1 cellular context compared by ENCODE assay signal in the genomic region with DNA sequence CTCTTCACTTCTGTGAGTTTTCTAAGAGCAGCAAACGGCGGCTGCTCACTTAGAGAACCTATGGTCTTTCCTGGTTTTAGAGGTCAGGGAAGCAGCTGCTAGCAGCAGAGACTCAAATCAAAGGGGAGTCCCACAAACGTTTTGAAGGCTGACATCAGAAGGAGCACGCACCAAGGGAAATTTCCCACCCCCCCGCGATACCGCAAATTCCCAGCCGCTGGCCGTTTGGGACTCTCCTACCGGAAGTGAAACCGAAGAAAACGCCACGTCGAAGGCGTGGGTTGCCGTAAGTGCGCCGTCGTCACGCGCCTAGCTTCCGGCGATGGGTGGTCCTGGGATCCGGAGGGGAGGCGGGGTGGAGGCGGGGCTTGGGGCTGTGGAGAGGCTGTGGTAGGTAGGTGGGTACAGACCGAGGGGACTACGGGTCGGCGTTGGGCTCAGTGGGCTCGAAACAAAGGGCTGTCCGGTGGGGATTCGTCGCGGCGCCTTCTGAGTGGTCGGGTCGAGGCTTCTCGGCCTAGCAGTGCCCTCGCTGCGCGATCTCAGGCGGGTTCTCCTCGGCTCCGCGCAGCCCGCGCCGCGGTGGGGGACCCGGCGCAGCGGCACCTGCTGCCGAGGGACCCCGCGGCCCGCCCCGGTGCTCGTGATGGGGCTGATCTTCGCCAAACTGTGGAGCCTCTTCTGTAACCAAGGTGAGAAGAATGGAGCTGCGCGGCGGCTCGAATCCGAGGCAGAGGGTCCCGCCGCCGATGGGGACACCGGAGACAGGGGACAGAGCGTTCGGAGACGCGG.
TF ChIP-seq lines count a peak whose summit lies in the region.

Gene ARL5B (plus strand): TSS at position 440 of the 792 bp plus-strand sequence. CDS start 207 bp downstream, at position 647.

TF ChIP-seq in SK-N-SH, 30 proteins besides CTCF, POLR2A, EP300 and RAD21 (continued from another document):
- TF ChIP-seq REST (IDR thresholded peaks at IDR 0.05; ENCODE audit: low read depth, low read length) (peak; percentile 42), USF1 (IDR thresholded peaks at IDR 0.05; ENCODE audit: borderline replicate concordance, low read depth) (peak; percentile 45; the same call in 1 of the 2 replicates), FOSL2 (IDR thresholded peaks at IDR 0.05; ENCODE audit: borderline replicate concordance, low read depth) (no peak), RFX5 (IDR thresholded peaks at IDR 0.05; ENCODE audit: low read length) (no peak), NRF1 (IDR thresholded peaks at IDR 0.05; ENCODE audit: low read depth, low read length) (no peak), FOXM1 (IDR thresholded peaks at IDR 0.05; ENCODE audit: low read depth) (no peak), RXRA (IDR thresholded peaks at IDR 0.05; ENCODE audit: borderline replicate concordance, low read depth) (no peak), PBX3 (IDR thresholded peaks at IDR 0.05) (no peak)
- TF ChIP-seq, protein P1, sequence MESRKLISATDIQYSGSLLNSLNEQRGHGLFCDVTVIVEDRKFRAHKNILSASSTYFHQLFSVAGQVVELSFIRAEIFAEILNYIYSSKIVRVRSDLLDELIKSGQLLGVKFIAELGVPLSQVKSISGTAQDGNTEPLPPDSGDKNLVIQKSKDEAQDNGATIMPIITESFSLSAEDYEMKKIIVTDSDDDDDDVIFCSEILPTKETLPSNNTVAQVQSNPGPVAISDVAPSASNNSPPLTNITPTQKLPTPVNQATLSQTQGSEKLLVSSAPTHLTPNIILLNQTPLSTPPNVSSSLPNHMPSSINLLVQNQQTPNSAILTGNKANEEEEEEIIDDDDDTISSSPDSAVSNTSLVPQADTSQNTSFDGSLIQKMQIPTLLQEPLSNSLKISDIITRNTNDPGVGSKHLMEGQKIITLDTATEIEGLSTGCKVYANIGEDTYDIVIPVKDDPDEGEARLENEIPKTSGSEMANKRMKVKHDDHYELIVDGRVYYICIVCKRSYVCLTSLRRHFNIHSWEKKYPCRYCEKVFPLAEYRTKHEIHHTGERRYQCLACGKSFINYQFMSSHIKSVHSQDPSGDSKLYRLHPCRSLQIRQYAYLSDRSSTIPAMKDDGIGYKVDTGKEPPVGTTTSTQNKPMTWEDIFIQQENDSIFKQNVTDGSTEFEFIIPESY (IDR thresholded peaks at IDR 0.05; ENCODE audit: borderline replicate concordance, low read depth), result no peak
